Comparison of ENCODE assay signal across 29 cellular contexts in the genomic region with DNA sequence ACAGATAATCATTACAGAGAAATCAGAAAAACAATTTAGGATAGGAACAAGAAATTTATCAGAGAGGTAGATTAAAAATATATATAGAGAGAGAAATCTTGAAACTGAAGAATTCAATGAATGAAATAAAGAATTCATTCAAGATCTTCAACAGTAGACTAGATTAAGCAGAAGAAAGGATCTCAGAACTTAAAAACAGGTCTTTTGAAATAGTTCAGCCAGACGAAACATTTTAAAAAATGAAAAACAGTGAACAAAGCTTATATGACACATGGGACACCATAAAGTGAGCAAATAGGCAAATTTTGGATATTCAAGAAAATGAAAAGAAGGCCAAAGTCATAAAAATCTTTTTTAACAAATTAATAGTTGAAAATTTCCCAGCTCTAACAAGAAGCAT.
"Had no signal": no experiment of that assay in that cellular context is flagged by ENCODE, and none has a peak within 500 bp of the region (broad histone marks: within the 10 kb centered on the region; RNA-seq: fewer than 3 reads in every experiment).

No MANE protein-coding gene starts in this region.

- ATAC-seq: stimulated activated effector memory CD8-positive, alpha-beta T cell treated with anti-CD3 and anti-CD28 coated beads, Interleukin-12 subunit alpha, Interleukin-12 subunit beta, amount 100 ng/mL, for 72 hours; stimulated activated memory B cell treated with anti-CD40 and anti-IgM and Interleukin-4, amounts not matched to agents 10 μg/mL and 1 μg/mL and 100 μg/mL, for 72 hours; stimulated activated naive B cell treated with anti-CD40 and anti-IgM and Interleukin-4, amounts not matched to agents 10 μg/mL and 1 μg/mL and 100 μg/mL, for 72 hours; stimulated activated naive CD8-positive, alpha-beta T cell treated with anti-CD3 and anti-CD28 coated beads, Interleukin-15, amount 100 ng/mL, for 72 hours; stimulated activated naive CD8-positive, alpha-beta T cell treated with anti-CD3 and anti-CD28 coated beads, Interleukin-15, Interleukin-2, amounts not matched to agents 100 U/mL and 50 U/mL, for 24 hours; upper lobe of right lung had no signal

- H3K27ac ChIP-seq: stomach, suprapubic skin, testis, thoracic aorta, thyroid gland, tibial artery, tibial nerve, transverse colon, upper lobe of left lung, upper lobe of right lung, uterus, vagina had no signal

- H3K9me3 ChIP-seq: suprapubic skin, testis, thyroid gland, upper lobe of right lung, uterus, vagina had no signal

- FAIRE-seq: urothelium cell line had no signal

- H3K27me3 ChIP-seq: stomach, suprapubic skin, testis, thyroid gland, tibial artery, tibial nerve, transverse colon, upper lobe of left lung, upper lobe of right lung, uterus, vagina had no signal

- H3K36me3 ChIP-seq: stomach, suprapubic skin, thoracic aorta, thyroid gland, tibial artery, tibial nerve, transverse colon, upper lobe of left lung, upper lobe of right lung, uterus, vagina had no signal

- H3K9me3 Mint-ChIP-seq: type B pancreatic cell had no signal

- H3K4me3 ChIP-seq: stomach, suprapubic skin, testis, thoracic aorta, thyroid gland, tibial artery, tibial nerve, transverse colon, upper lobe of left lung, upper lobe of right lung, uterus, vagina had no signal

- H3K27me3 Mint-ChIP-seq: stimulated activated memory B cell treated with anti-CD40 and anti-IgM and Interleukin-4, amounts not matched to agents 10 μg/mL and 1 μg/mL and 100 μg/mL, for 72 hours; stimulated activated naive B cell treated with anti-CD40 and anti-IgM and Interleukin-4, amounts not matched to agents 10 μg/mL and 1 μg/mL and 100 μg/mL, for 72 hours; stimulated activated naive CD8-positive, alpha-beta T cell treated with anti-CD3 and anti-CD28 coated beads, Interleukin-15, amount 100 ng/mL, for 72 hours; stimulated activated naive CD8-positive, alpha-beta T cell treated with anti-CD3 and anti-CD28 coated beads, Interleukin-15, Interleukin-2, amounts not matched to agents 100 ng/mL and 50 ng/mL, for 24 hours; type B pancreatic cell had no signal

- H3K27ac Mint-ChIP-seq: stimulated activated effector memory CD8-positive, alpha-beta T cell treated with anti-CD3 and anti-CD28 coated beads, Interleukin-12 subunit alpha, Interleukin-12 subunit beta, amount 100 ng/mL, for 72 hours; stimulated activated memory B cell treated with anti-CD40 and anti-IgM and Interleukin-4, amounts not matched to agents 10 μg/mL and 1 μg/mL and 100 μg/mL, for 72 hours; stimulated activated naive B cell treated with anti-CD40 and anti-IgM and Interleukin-4, amounts not matched to agents 10 μg/mL and 1 μg/mL and 100 μg/mL, for 72 hours; stimulated activated naive CD8-positive, alpha-beta T cell treated with anti-CD3 and anti-CD28 coated beads, Interleukin-15, amount 100 ng/mL, for 72 hours; stimulated activated naive CD8-positive, alpha-beta T cell treated with anti-CD3 and anti-CD28 coated beads, Interleukin-15, Interleukin-2, amounts not matched to agents 100 ng/mL and 50 ng/mL, for 24 hours; type B pancreatic cell had no signal

- H3K36me3 Mint-ChIP-seq: stimulated activated effector memory CD8-positive, alpha-beta T cell treated with anti-CD3 and anti-CD28 coated beads, Interleukin-12 subunit alpha, Interleukin-12 subunit beta, amount 100 ng/mL, for 72 hours; type B pancreatic cell had no signal

- H3K4me3 Mint-ChIP-seq: stimulated activated effector memory CD8-positive, alpha-beta T cell treated with anti-CD3 and anti-CD28 coated beads, Interleukin-12 subunit alpha, Interleukin-12 subunit beta, amount 100 ng/mL, for 72 hours; stimulated activated memory B cell treated with anti-CD40 and anti-IgM and Interleukin-4, amounts not matched to agents 10 μg/mL and 1 μg/mL and 100 μg/mL, for 72 hours; stimulated activated naive B cell treated with anti-CD40 and anti-IgM and Interleukin-4, amounts not matched to agents 10 μg/mL and 1 μg/mL and 100 μg/mL, for 72 hours; stimulated activated naive CD8-positive, alpha-beta T cell treated with anti-CD3 and anti-CD28 coated beads, Interleukin-15, amount 100 ng/mL, for 72 hours; stimulated activated naive CD8-positive, alpha-beta T cell treated with anti-CD3 and anti-CD28 coated beads, Interleukin-15, Interleukin-2, amounts not matched to agents 100 ng/mL and 50 ng/mL, for 24 hours; type B pancreatic cell had no signal

- DNase-seq: stimulated activated CD4-positive, alpha-beta T cell treated with anti-CD3 and anti-CD28 coated beads, Interleukin-2, amount 100 ng/mL, for 48 hours; stimulated activated CD4-positive, alpha-beta T cell treated with anti-CD3 and anti-CD28 coated beads, Interleukin-4, amount 100 ng/mL, for 1 hour; stimulated activated CD4-positive, alpha-beta T cell treated with anti-CD3 and anti-CD28 coated beads, Interleukin-4, amount 100 ng/mL, for 24 hours; stimulated activated CD4-positive, alpha-beta T cell treated with anti-CD3 and anti-CD28 coated beads, Interleukin-4, amount 100 ng/mL, for 4 hours; stimulated activated CD8-positive, alpha-beta memory T cell treated with anti-CD3 and anti-CD28 coated beads, Interleukin-4, amount 100 ng/mL, for 48 hours; stimulated activated naive B cell treated with anti-CD40 and anti-IgM and Interleukin-4, amounts not matched to agents 10 μg/mL and 1 μg/mL and 100 μg/mL, for 72 hours; stimulated activated naive CD4-positive, alpha-beta T cell; stimulated activated naive CD4-positive, alpha-beta T cell treated with Interleukin-2 at 50 U/mL for 16 hours; stimulated activated naive CD8-positive, alpha-beta T cell treated with anti-CD3 and anti-CD28 coated beads, Interleukin-15, amount 100 ng/mL, for 72 hours; stimulated activated naive CD8-positive, alpha-beta T cell treated with anti-CD3 and anti-CD28 coated beads, Interleukin-15, Interleukin-2, amounts not matched to agents 100 U/mL and 50 U/mL, for 24 hours; stomach; substantia nigra; testis; thyroid gland; tibial artery; transverse colon; trophoblast cell; upper lobe of left lung; upper lobe of right lung; uterus had no signal

- H3K4me1 ChIP-seq: stomach, suprapubic skin, testis, thyroid gland, tibial artery, tibial nerve, transverse colon, upper lobe of left lung, upper lobe of right lung, uterus, vagina had no signal
